In genomic region chr19:17753976-17754375, GRCh38 we compare ENCODE assay signal across 1 cellular context.
TF ChIP-seq lines count a peak whose summit lies in the region.

No MANE protein-coding gene starts in this region.

TF ChIP-seq in GM12878, 131 proteins besides CTCF, POLR2A, EP300 and RAD21:
- TF ChIP-seq TARDBP (IDR thresholded peaks at IDR 0.05; ENCODE audit: borderline replicate concordance) (no peak), ZSCAN29 (IDR thresholded peaks at IDR 0.05) (no peak), POU2F2 (IDR thresholded peaks at IDR 0.05; ENCODE audit: borderline replicate concordance, low read depth, low read length) (peak; percentile 98), RUNX3 (IDR thresholded peaks at IDR 0.05; ENCODE audit: low read length) (no peak), CBFB (IDR thresholded peaks at IDR 0.05; ENCODE audit: low read depth) (no peak), ZNF622 (IDR thresholded peaks at IDR 0.05) (no peak)
TF ChIP-seq in GM12878: peak in this region for 1.
